Comparison of ENCODE assay signal across 8 cellular contexts in the genomic region with DNA sequence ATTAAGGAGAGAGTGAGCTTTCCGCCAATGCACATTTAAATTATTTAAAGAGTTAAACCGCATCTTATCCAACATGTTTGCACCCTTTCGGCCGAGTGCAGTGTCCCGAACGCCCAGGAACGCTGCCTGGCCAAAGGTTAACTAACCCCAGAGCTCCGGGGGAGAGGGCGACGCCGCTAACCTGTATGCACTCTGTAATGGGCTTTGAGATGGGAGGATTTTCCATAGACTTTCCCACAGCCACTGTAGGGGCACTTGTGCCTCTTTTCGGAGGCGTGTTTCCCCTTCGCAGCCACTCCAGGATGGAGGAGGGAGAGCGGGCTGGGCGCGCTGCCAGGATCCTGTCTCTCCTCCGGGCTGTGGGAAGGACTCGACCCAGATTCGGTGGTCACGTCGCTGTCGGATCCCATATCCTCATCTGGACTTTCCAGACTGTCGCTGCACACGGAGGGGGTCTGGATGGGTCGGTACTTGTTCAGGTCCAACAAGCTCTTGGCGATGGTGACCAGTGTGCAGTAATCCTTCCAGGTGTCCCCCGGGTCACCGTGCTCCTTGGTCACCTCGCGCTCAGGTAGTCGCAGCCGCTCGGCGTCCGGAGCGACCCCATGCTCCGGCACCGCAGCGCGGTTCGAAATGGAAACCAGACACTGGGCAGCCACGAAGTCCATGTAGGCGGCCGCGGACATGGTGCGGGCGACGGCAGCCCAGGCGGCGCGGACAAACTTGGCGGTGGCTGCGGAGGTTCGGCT. TPM values are rescaled to one million over a fixed set of nuclear protein-coding genes. Genes with fewer than 3 reads are reported as not detected.
DNase-seq lines count a peak whose midpoint lies in the region; ATAC-seq and TF ChIP-seq lines count a peak whose summit lies in the region.

No MANE protein-coding gene starts in this region.

- peak overlapping the region; percentile 82 to 92 for H3K4me3 ChIP-seq in SK-N-SH (ENCODE audit: low read depth in 2 of 2, low read length in 1 of 2)
- peak overlapping the region; percentile 21 for H3K4me3 ChIP-seq in cardiac muscle cell

- no peaks in the 10 kb centered on the region for H3K27me3 ChIP-seq in SK-N-SH (ENCODE audit: insufficient read depth)
- H3K27me3 ChIP-seq in cardiac muscle cell = peaks cover 66% of the 10 kb centered on the region

- POLR2A ChIA-PET in SK-N-SH (lab: Yijun Ruan, JAX) = interaction anchor here (1.1 kb wide), 1 partner anchor 190 kb away, joined by 3 read pairs; no protein-coding TSS in a partner anchor

- H3K4me1 ChIP-seq in SK-N-SH (ENCODE audit: control insufficient read depth in 1 of 2, insufficient read depth in 2 of 2, low read depth in 1 of 2, low read length in 1 of 2) (peaks cover 13 to 18% of the 10 kb centered on the region in 2 experiments; a peak in 2 of 4 replicates), cardiac muscle cell (ENCODE audit: low read depth) (peaks cover 4% of the 10 kb centered on the region)

- no peak for TF ChIP-seq CTCF in SK-N-SH (IDR thresholded peaks at IDR 0.05)
- no peak for TF ChIP-seq CTCF in cardiac muscle cell (IDR thresholded peaks at IDR 0.05; ENCODE audit: low read depth, low read length)
- TF ChIP-seq CTCF in omental fat pad (IDR thresholded peaks at IDR 0.05) = no peak

- H3K9me3 ChIP-seq in SK-N-SH (no peaks in the 10 kb centered on the region), cardiac muscle cell (ENCODE audit: low read depth) (no peaks in the 10 kb centered on the region)

- peak overlapping the region; percentile 97 for H3K9ac ChIP-seq in SK-N-SH

- CTCF ChIA-PET in SK-N-SH (lab: Yijun Ruan, JAX) = interaction anchor here (0.7 to 2.9 kb wide), 3 partner anchors 9 to 190 kb away, joined by 3 to 9 read pairs (median 3); no protein-coding TSS in a partner anchor

- H3K27ac ChIP-seq in SK-N-SH (ENCODE audit: low read depth in 2 of 2, low read length in 1 of 2) (peak overlapping the region; percentile 97 to 100), angular gyrus (ENCODE audit: low read depth, low read length) (peak overlapping the region; percentile 99), cardiac muscle cell (no peak overlapping the region)

- H2AFZ ChIP-seq in SK-N-SH (ENCODE audit: low read depth) = peak overlapping the region; percentile 86; the same call in 1 of the 2 replicates

- H3F3A ChIP-seq in SK-N-SH (replicated peaks; ENCODE audit: insufficient read depth) = peaks cover 27% of the 10 kb centered on the region

- no peak for TF ChIP-seq EP300 in SK-N-SH (IDR thresholded peaks at IDR 0.05; ENCODE audit: borderline replicate concordance in 1 of 2, low read depth in 1 of 2, low read length in 1 of 2)

- 4% methylated on average over 18 of the region's 55 CpGs for WGBS in SK-N-SH (ENCODE audit: low lambda C conversion rate)

- no peaks in the 10 kb centered on the region for H3K9me2 ChIP-seq in SK-N-SH

- H3K36me3 ChIP-seq in SK-N-SH (replicated peaks in 1 of 2; ENCODE audit: control insufficient read depth in 1 of 2, insufficient read depth in 2 of 2, low read length in 1 of 2) (peaks cover 0 to 3% of the 10 kb centered on the region in 2 experiments), cardiac muscle cell (no peaks in the 10 kb centered on the region)

- peaks cover 48% of the 10 kb centered on the region for H3K79me2 ChIP-seq in SK-N-SH (ENCODE audit: insufficient read depth)

- peak overlapping the region; percentile 86 for H3K4me2 ChIP-seq in SK-N-SH

- peak; percentile 76 for DNase-seq in DMS53 (lab: John Stamatoyannopoulos, UW)
- DNase-seq in HK-2 (ENCODE audit: unreplicated experiment) = peak; percentile 36
- peak; percentile 82 for DNase-seq in SK-N-SH
- peak; percentile 69 to 93 for DNase-seq in cardiac muscle cell (ENCODE audit: low read depth in 1 of 2, low spot score in 1 of 2)
- DNase-seq in omental fat pad (ENCODE audit: low spot score) = no peak
- no peak for DNase-seq in RKO (ENCODE audit: low spot score)

- no peak for TF ChIP-seq RAD21 in SK-N-SH (IDR thresholded peaks at IDR 0.05; ENCODE audit: low read length)

- peaks cover 29% of the 10 kb centered on the region; the same call in 1 of the 2 replicates for H4K20me1 ChIP-seq in SK-N-SH (ENCODE audit: insufficient read depth)

- ATAC-seq in omental fat pad (ENCODE audit: low FRiP score) (peak; percentile 10), HG02981 (IDR thresholded peaks at IDR 0.05; ENCODE audit: unreplicated experiment) (no peak)

TF ChIP-seq in SK-N-SH, 30 proteins besides CTCF, POLR2A, EP300 and RAD21 (continues in another document):
- TF ChIP-seq CHD2 (IDR thresholded peaks at IDR 0.05; ENCODE audit: low read length, partially characterized antibody) (peak; percentile 5), NFIC (IDR thresholded peaks at IDR 0.05; ENCODE audit: borderline replicate concordance) (peak; percentile 80), SMC3 (IDR thresholded peaks at IDR 0.05; ENCODE audit: low read depth, low read length) (no peak), MXI1 (IDR thresholded peaks at IDR 0.05; ENCODE audit: low read depth, low read length) (no peak; the same call in 1 of the 2 replicates), TEAD4 (IDR thresholded peaks at IDR 0.05; ENCODE audit: borderline replicate concordance, insufficient read depth) (no peak), FOSL2 (IDR thresholded peaks at IDR 0.05; ENCODE audit: borderline replicate concordance, low read depth) (no peak), MEF2A (IDR thresholded peaks at IDR 0.05; ENCODE audit: borderline replicate concordance, low read depth) (no peak), FOXM1 (IDR thresholded peaks at IDR 0.05; ENCODE audit: low read depth) (no peak), GATA2 (CRISPR knock-in tag; IDR thresholded peaks at IDR 0.05) (no peak), TAF1 (IDR thresholded peaks at IDR 0.05; ENCODE audit: borderline replicate concordance, low read depth, low read length) (peak; percentile 14; the same call in 1 of the 2 replicates), JUND (IDR thresholded peaks at IDR 0.05) (no peak), TCF12 (IDR thresholded peaks at IDR 0.05) (no peak), RFX5 (IDR thresholded peaks at IDR 0.05; ENCODE audit: low read length) (no peak), NRF1 (IDR thresholded peaks at IDR 0.05; ENCODE audit: low read depth, low read length) (no peak)
- TF ChIP-seq, protein P1, sequence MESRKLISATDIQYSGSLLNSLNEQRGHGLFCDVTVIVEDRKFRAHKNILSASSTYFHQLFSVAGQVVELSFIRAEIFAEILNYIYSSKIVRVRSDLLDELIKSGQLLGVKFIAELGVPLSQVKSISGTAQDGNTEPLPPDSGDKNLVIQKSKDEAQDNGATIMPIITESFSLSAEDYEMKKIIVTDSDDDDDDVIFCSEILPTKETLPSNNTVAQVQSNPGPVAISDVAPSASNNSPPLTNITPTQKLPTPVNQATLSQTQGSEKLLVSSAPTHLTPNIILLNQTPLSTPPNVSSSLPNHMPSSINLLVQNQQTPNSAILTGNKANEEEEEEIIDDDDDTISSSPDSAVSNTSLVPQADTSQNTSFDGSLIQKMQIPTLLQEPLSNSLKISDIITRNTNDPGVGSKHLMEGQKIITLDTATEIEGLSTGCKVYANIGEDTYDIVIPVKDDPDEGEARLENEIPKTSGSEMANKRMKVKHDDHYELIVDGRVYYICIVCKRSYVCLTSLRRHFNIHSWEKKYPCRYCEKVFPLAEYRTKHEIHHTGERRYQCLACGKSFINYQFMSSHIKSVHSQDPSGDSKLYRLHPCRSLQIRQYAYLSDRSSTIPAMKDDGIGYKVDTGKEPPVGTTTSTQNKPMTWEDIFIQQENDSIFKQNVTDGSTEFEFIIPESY (IDR thresholded peaks at IDR 0.05; ENCODE audit: borderline replicate concordance, low read depth) = no peak
- TF ChIP-seq, protein P2, sequence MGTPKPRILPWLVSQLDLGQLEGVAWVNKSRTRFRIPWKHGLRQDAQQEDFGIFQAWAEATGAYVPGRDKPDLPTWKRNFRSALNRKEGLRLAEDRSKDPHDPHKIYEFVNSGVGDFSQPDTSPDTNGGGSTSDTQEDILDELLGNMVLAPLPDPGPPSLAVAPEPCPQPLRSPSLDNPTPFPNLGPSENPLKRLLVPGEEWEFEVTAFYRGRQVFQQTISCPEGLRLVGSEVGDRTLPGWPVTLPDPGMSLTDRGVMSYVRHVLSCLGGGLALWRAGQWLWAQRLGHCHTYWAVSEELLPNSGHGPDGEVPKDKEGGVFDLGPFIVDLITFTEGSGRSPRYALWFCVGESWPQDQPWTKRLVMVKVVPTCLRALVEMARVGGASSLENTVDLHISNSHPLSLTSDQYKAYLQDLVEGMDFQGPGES (IDR thresholded peaks at IDR 0.05; ENCODE audit: low read depth, low read length) = no peak
- TF ChIP-seq, protein P3, sequence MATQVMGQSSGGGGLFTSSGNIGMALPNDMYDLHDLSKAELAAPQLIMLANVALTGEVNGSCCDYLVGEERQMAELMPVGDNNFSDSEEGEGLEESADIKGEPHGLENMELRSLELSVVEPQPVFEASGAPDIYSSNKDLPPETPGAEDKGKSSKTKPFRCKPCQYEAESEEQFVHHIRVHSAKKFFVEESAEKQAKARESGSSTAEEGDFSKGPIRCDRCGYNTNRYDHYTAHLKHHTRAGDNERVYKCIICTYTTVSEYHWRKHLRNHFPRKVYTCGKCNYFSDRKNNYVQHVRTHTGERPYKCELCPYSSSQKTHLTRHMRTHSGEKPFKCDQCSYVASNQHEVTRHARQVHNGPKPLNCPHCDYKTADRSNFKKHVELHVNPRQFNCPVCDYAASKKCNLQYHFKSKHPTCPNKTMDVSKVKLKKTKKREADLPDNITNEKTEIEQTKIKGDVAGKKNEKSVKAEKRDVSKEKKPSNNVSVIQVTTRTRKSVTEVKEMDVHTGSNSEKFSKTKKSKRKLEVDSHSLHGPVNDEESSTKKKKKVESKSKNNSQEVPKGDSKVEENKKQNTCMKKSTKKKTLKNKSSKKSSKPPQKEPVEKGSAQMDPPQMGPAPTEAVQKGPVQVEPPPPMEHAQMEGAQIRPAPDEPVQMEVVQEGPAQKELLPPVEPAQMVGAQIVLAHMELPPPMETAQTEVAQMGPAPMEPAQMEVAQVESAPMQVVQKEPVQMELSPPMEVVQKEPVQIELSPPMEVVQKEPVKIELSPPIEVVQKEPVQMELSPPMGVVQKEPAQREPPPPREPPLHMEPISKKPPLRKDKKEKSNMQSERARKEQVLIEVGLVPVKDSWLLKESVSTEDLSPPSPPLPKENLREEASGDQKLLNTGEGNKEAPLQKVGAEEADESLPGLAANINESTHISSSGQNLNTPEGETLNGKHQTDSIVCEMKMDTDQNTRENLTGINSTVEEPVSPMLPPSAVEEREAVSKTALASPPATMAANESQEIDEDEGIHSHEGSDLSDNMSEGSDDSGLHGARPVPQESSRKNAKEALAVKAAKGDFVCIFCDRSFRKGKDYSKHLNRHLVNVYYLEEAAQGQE (IDR thresholded peaks at IDR 0.05; ENCODE audit: low read depth, low read length) = no peak

RNA-seq across cellular contexts. Expression of a gene that starts 1.6 kb away (rescaled TPM):
- polyA plus RNA-seq in SK-N-SH (2012; rRNA removed) (5.8 and 6.9 TPM in 2 replicates), cardiac muscle cell (not detected in 2 replicates)
- 5.9 and 7.6 TPM in 2 replicates for polyA plus RNA-seq in SK-N-SH (2012; cell fraction: cytosol; rRNA removed)
- 5.0 and 8.3 TPM in 2 replicates for polyA plus RNA-seq in SK-N-SH (2012; cell fraction: nucleus; rRNA removed)
- total RNA-seq in cardiac muscle cell (0.28 and 0.30 TPM in 2 replicates), omental fat pad (100 to 1,000 TPM in 3 of 4 donors, 10 to 100 TPM in 1; 63.4 to 237 (median 164) TPM)

Comparison
In these comparisons a context has a peak if more than half of its experiments do, and no peak if none do; other contexts are left out.
1. DNase-seq: peak in DMS53 (single experiment), HK-2 (single experiment), SK-N-SH (single experiment) and cardiac muscle cell (2 of 2); none in omental fat pad (single experiment) and RKO (single experiment).
2. RNA of a gene that starts 1.6 kb away (total RNA-seq): 63.4 to 237 TPM in omental fat pad; 0.28 to 0.30 TPM in cardiac muscle cell; every median in the first group is over 10 times any median in the second.